Comparison of ENCODE assay signal across 19 cellular contexts in the genomic region with DNA sequence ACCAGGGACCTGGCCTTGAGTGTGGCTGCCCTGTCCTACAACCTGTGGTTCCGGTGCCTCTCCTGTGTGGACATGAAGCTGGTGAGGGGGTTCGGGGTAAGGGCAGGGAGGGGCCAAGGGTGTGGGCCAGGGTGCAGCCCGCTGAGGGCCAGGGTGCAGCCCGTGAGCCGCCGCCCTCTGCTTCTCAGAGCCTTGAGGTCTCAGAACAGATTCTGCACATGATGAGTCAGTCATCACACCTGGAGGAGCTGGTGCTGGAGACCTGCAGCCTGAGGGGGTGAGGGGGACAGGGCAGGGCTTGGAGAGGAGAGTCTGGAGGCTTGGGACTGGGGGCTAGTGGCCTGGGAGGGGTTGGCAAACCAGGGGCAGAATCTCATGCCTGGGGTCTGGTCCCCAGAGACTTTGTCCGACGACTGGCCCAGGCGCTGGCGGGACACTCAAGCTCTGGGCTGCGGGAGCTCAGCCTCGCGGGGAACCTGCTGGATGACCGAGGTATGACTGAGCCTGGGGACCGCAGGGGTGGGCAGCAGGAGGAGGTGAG. TPM values are rescaled to one million over a fixed set of nuclear protein-coding genes. Genes with fewer than 3 reads are reported as not detected.
DNase-seq lines count a peak whose midpoint lies in the region; ATAC-seq, FAIRE-seq and TF ChIP-seq lines count a peak whose summit lies in the region.
"Had no signal": no experiment of that assay in that cellular context is flagged by ENCODE, and none has a peak within 500 bp of the region (broad histone marks: within the 10 kb centered on the region; RNA-seq: fewer than 3 reads in every experiment).

No MANE protein-coding gene starts in this region.

- H4K20me1 ChIP-seq in HepG2 (ENCODE audit: insufficient read depth, low read length) (peaks cover 8% of the 10 kb centered on the region; the same call in 1 of the 2 replicates), Loucy (ENCODE audit: insufficient read depth, low read length, poor library complexity, severe bottlenecking) (peaks cover 23% of the 10 kb centered on the region)

- in situ Hi-C loops in HepG2 (cut with HindIII; ENCODE audit: extremely low pct_ligation_motif_present, low pct_unique_long_range_greater_than_20kb): loop anchor here (5.0 kb wide), 1 partner anchor 100 kb away; no protein-coding TSS in a partner anchor

- H3K4me2 ChIP-seq in HepG2 (ENCODE audit: low read depth, low read length) (no peak overlapping the region), Loucy (ENCODE audit: low read depth, low read length, poor library complexity, severe bottlenecking) (peak overlapping the region; percentile 82)
- H3K4me2 ChIP-seq: PC-9 had no signal

- H2AFZ ChIP-seq in HepG2 (ENCODE audit: low read length) (no peak overlapping the region), Loucy (ENCODE audit: low read length) (no peak overlapping the region)
- H2AFZ ChIP-seq: PC-9 had no signal

- H3K4me1 ChIP-seq in HepG2 (ENCODE audit: insufficient read depth, low read length): peaks cover 32% of the 10 kb centered on the region
- H3K4me1 ChIP-seq in right lobe of liver: peaks cover 0 to 6% (median 0%) of the 10 kb centered on the region in 4 donors
- peaks cover 24% of the 10 kb centered on the region for H3K4me1 ChIP-seq in Loucy (ENCODE audit: insufficient read depth, low read length, poor library complexity, severe bottlenecking)
- no peaks in the 10 kb centered on the region for H3K4me1 ChIP-seq in endodermal cell (ENCODE audit: control insufficient read depth, insufficient read depth, low read length)

- no peak for FAIRE-seq in HepG2 (lab: Jason Lieb, UNC)

- H3K9me3 Mint-ChIP-seq in endodermal cell: no peaks in the 10 kb centered on the region
- H3K9me3 Mint-ChIP-seq: nephron had no signal

- H3K4me3 Mint-ChIP-seq in endodermal cell: no peak overlapping the region
- H3K4me3 Mint-ChIP-seq: nephron had no signal

- H3K9ac ChIP-seq in HepG2 (ENCODE audit: insufficient read depth, low read depth, low read length) (no peak overlapping the region), Loucy (ENCODE audit: low read depth, low read length, poor library complexity, severe bottlenecking) (peak overlapping the region; percentile 98), endodermal cell (ENCODE audit: extremely low read depth, low read length, poor library complexity, severe bottlenecking) (no peak overlapping the region)

- no peak for TF ChIP-seq RAD21 in HepG2 (CRISPR knock-in tag; IDR thresholded peaks at IDR 0.05)

- H3K27ac Mint-ChIP-seq in endodermal cell: no peak overlapping the region
- H3K27ac Mint-ChIP-seq: nephron, progenitor cell of endocrine pancreas had no signal

- no peak overlapping the region for H3K27ac ChIP-seq in HepG2 (ENCODE audit: extremely low read length, insufficient read depth, low read length)
- H3K27ac ChIP-seq in right lobe of liver: no peak overlapping the region
- no peak overlapping the region for H3K27ac ChIP-seq in endodermal cell (ENCODE audit: low read depth, low read length)
- H3K27ac ChIP-seq: PC-9 had no signal

- peaks cover 78% of the 10 kb centered on the region for H3K27me3 Mint-ChIP-seq in endodermal cell (ENCODE audit: insufficient read depth)

- no TSS peak for BruUV-seq in HepG2 (replicated peaks; lab: Mats Ljungman, UMichigan)

- H3K9me3 ChIP-seq in HepG2 (ENCODE audit: low read length): no peaks in the 10 kb centered on the region
- H3K9me3 ChIP-seq in right lobe of liver: no peaks in the 10 kb centered on the region
- H3K9me3 ChIP-seq in Loucy (ENCODE audit: insufficient read depth, low read depth, low read length): no peaks in the 10 kb centered on the region
- no peaks in the 10 kb centered on the region for H3K9me3 ChIP-seq in endodermal cell (ENCODE audit: control insufficient read depth, low read length)

- WGBS in HepG2 (ENCODE audit: low lambda C conversion rate): 45% methylated on average over 11 of the region's 15 CpGs
- WGBS in right lobe of liver (ENCODE audit: insufficient coverage, low coverage, low lambda C conversion rate, missing lambda C conversion rate): no CpG with 5 or more reads among the region's 15 CpGs
- WGBS in endodermal cell (ENCODE audit: insufficient coverage in 1 of 2, insufficient read length in 1 of 2), 2 experiments: 90 to 95% methylated on average over 14 to 15 of the region's 15 CpGs

- TF ChIP-seq CTCF in HepG2 (CRISPR knock-in tag; IDR thresholded peaks at IDR 0.05): no peak
- TF ChIP-seq CTCF in right lobe of liver (IDR thresholded peaks at IDR 0.05): no peak
- no peak for TF ChIP-seq CTCF in Loucy (conservative IDR thresholded peaks at IDR 0.05; ENCODE audit: low read length)
- TF ChIP-seq CTCF in endodermal cell (conservative IDR thresholded peaks at IDR 0.05): no peak

- DNase-seq in HepG2 (ENCODE audit: low spot score) (no peak), right lobe of liver (no peak), endodermal cell (peak; percentile 62), GM03348 (ENCODE audit: low spot score) (no peak), NCI-H2227 (lab: John Stamatoyannopoulos, UW; ENCODE audit: unreplicated experiment) (no peak)
- DNase-seq: AML-193; aorta; Karpas-422; kidney glomerular epithelial cell; NCI-H1105; NCI-H526 treated with DMSO at 0.1 percent for 48 hours; PC-9; stimulated activated CD4-positive, alpha-beta T cell treated with anti-CD3 and anti-CD28 coated beads, Interleukin-4, amount 100 ng/mL, for 1 hour; SW 1271 had no signal

- H3K79me2 ChIP-seq in HepG2 (ENCODE audit: insufficient read depth, low read length) (no peaks in the 10 kb centered on the region), Loucy (ENCODE audit: insufficient read depth, low read length) (peaks cover 62% of the 10 kb centered on the region)

- no peaks in the 10 kb centered on the region for H3F3A ChIP-seq in Loucy (ENCODE audit: low read depth)

- H3K27me3 ChIP-seq in HepG2 (ENCODE audit: control insufficient read depth in 1 of 2, insufficient read depth in 2 of 2, low read length in 2 of 2) (peaks cover 18 to 70% of the 10 kb centered on the region in 2 experiments), right lobe of liver (peaks cover 0 to 4% of the 10 kb centered on the region in 2 donors), Loucy (ENCODE audit: insufficient read depth, low read length, poor library complexity, severe bottlenecking) (no peaks in the 10 kb centered on the region), endodermal cell (ENCODE audit: control insufficient read depth, insufficient read depth, low read length, poor library complexity, severe bottlenecking) (no peaks in the 10 kb centered on the region)

- ATAC-seq in HepG2 (no peak), right lobe of liver (no peak), GM21526 (IDR thresholded peaks at IDR 0.05; ENCODE audit: low FRiP score, unreplicated experiment) (no peak)

- H3K9me2 ChIP-seq in Loucy (replicated peaks; ENCODE audit: low read depth, low read length): no peaks in the 10 kb centered on the region

- H3K4me1 Mint-ChIP-seq in endodermal cell: no peaks in the 10 kb centered on the region
- H3K4me1 Mint-ChIP-seq: nephron had no signal

- H3K36me3 ChIP-seq in HepG2 (replicated peaks in 1 of 2; ENCODE audit: control insufficient read depth in 1 of 2, insufficient read depth in 2 of 2, low read length in 2 of 2) (no peaks in the 10 kb centered on the region), right lobe of liver (no peaks in the 10 kb centered on the region), Loucy (ENCODE audit: insufficient read depth, low read length) (peaks cover 35% of the 10 kb centered on the region; the same call in 1 of the 2 replicates), endodermal cell (ENCODE audit: control insufficient read depth, insufficient read depth, low read length) (no peaks in the 10 kb centered on the region)

- TF ChIP-seq EP300 in HepG2 (IDR thresholded peaks at IDR 0.05; ENCODE audit: low read depth in 2 of 2, low read length in 2 of 2): no peak
- TF ChIP-seq EP300 in HepG2 (CRISPR knock-in tag; IDR thresholded peaks at IDR 0.05; ENCODE audit: borderline replicate concordance): no peak

- POLR2A ChIA-PET in HepG2 (lab: Yijun Ruan, JAX): no interaction called here

- TF ChIP-seq POLR2A in HepG2 (IDR thresholded peaks at IDR 0.05; ENCODE audit: insufficient read depth in 1 of 2, low read depth in 2 of 2, low read length in 2 of 2) (no peak), right lobe of liver (IDR thresholded peaks at IDR 0.05) (no peak)

- intact Hi-C loops in HepG2 (cut with micrococcal nuclease; ENCODE audit: unreplicated experiment) (no loop called here), right lobe of liver (cut with DNase I) (no loop called here)

- CTCF ChIA-PET in HepG2 (lab: Yijun Ruan, JAX; ENCODE audit: low intra/inter-chr PET ratio, low total read pairs): no interaction called here

- H3K36me3 Mint-ChIP-seq in endodermal cell (ENCODE audit: low read depth): no peaks in the 10 kb centered on the region

- H3K4me3 ChIP-seq in HepG2 (replicated peaks in 1 of 3; ENCODE audit: insufficient read depth in 1 of 3, low read depth in 2 of 3, low read length in 3 of 3): no peak overlapping the region
- H3K4me3 ChIP-seq in right lobe of liver: no peak overlapping the region
- peak overlapping the region; percentile 98 for H3K4me3 ChIP-seq in Loucy (ENCODE audit: low read length, poor library complexity, severe bottlenecking)
- no peak overlapping the region for H3K4me3 ChIP-seq in endodermal cell (ENCODE audit: low read length)
- H3K4me3 ChIP-seq: PC-9, skin epidermis had no signal

RNA-seq across cellular contexts. Expression of a gene that starts 2.2 kb away (rescaled TPM):
- total RNA-seq in HepG2 (2016; rRNA removed; fragmentation: Illumina TruSeq; extraction: Trizol): 0.91 and 1.3 TPM in 2 replicates
- total RNA-seq in HepG2 (2016; cell fraction: cytosol; rRNA removed; fragmentation: Illumina TruSeq; extraction: Trizol; ENCODE audit: low read depth): 0.35 TPM in 1 of 2 replicates, not detected in the other
- total RNA-seq in HepG2 (2016; cell fraction: insoluble cytoplasmic fraction; rRNA removed; fragmentation: Illumina TruSeq; extraction: Trizol): 0.70 and 1.1 TPM in 2 replicates
- 0.53 and 0.79 TPM in 2 replicates for total RNA-seq in HepG2 (2016; cell fraction: membrane; rRNA removed; fragmentation: Illumina TruSeq; extraction: Trizol)
- total RNA-seq in HepG2 (2016; cell fraction: nucleus; rRNA removed; fragmentation: Illumina TruSeq; extraction: Trizol): 1.4 and 1.8 TPM in 2 replicates
- 2.7 and 3.9 TPM in 2 replicates for polyA plus RNA-seq in HepG2 (2011; rRNA removed)
- polyA plus RNA-seq in HepG2 (2011; cell fraction: cytosol; rRNA removed): 1.2 and 1.7 TPM in 2 replicates
- polyA plus RNA-seq in HepG2 (2011; cell fraction: nucleus; rRNA removed): 44.9 and 54.0 TPM in 2 replicates
- 3.5 and 5.1 TPM in 2 replicates for polyA plus RNA-seq in HepG2 (2012)
- 0.63 and 0.69 TPM in 2 replicates for polyA plus RNA-seq in HepG2 (2016; cell fraction: cytosol; fragmentation: Illumina TruSeq; extraction: Trizol; ENCODE audit: low read depth)
- 0.79 and 1.0 TPM in 2 replicates for polyA plus RNA-seq in HepG2 (2016; cell fraction: insoluble cytoplasmic fraction; fragmentation: Illumina TruSeq; extraction: Trizol; ENCODE audit: low read depth)
- polyA plus RNA-seq in HepG2 (2016; cell fraction: membrane; fragmentation: Illumina TruSeq; extraction: Trizol; ENCODE audit: low read depth): 0.58 and 0.64 TPM in 2 replicates
- polyA plus RNA-seq in HepG2 (2016; cell fraction: nucleus; fragmentation: Illumina TruSeq; extraction: Trizol; ENCODE audit: insufficient read depth, low read depth): 6.0 and 8.0 TPM in 2 replicates
- 0.23 and 5.9 TPM in 2 replicates for polyA minus RNA-seq in HepG2 (2011; rRNA and poly(A)+ RNA removed; ENCODE audit: low replicate concordance)
- 1.2 and 3.3 TPM in 2 replicates for polyA minus RNA-seq in HepG2 (2011; cell fraction: cytosol; rRNA and poly(A)+ RNA removed)
- 8.9 and 9.2 TPM in 2 replicates for polyA minus RNA-seq in HepG2 (2011; cell fraction: nucleus; rRNA and poly(A)+ RNA removed)
- total RNA-seq in right lobe of liver: 1 to 10 TPM in 3 of 6 experiments, under 1 TPM in 3; 0.39 to 3.4 (median 0.88) TPM
- total RNA-seq in endodermal cell: 10 to 100 TPM; 13.6 to 19.8 TPM
- 6.9 TPM for polyA plus RNA-seq in endodermal cell (2013, experiment 1 of 2)
- 3.4 TPM for polyA plus RNA-seq in endodermal cell (2013, experiment 2 of 2)

RNA-seq across cellular contexts. Expression of a gene that starts 12.9 kb away (rescaled TPM):
- total RNA-seq in HepG2 (2016; rRNA removed; fragmentation: Illumina TruSeq; extraction: Trizol) (26.1 and 32.6 TPM in 2 replicates), right lobe of liver (1 to 10 TPM; 4.0 to 8.2 (median 5.9) TPM), endodermal cell (10 to 100 TPM; 39.3 to 41.5 TPM)
- total RNA-seq in HepG2 (2016; cell fraction: cytosol; rRNA removed; fragmentation: Illumina TruSeq; extraction: Trizol; ENCODE audit: low read depth): 11.9 and 12.4 TPM in 2 replicates
- total RNA-seq in HepG2 (2016; cell fraction: insoluble cytoplasmic fraction; rRNA removed; fragmentation: Illumina TruSeq; extraction: Trizol): 22.4 and 31.8 TPM in 2 replicates
- 20.9 and 24.1 TPM in 2 replicates for total RNA-seq in HepG2 (2016; cell fraction: membrane; rRNA removed; fragmentation: Illumina TruSeq; extraction: Trizol)
- 18.3 and 24.0 TPM in 2 replicates for total RNA-seq in HepG2 (2016; cell fraction: nucleus; rRNA removed; fragmentation: Illumina TruSeq; extraction: Trizol)
- polyA plus RNA-seq in HepG2 (2011; rRNA removed): 37.1 and 38.3 TPM in 2 replicates
- 15.3 and 28.8 TPM in 2 replicates for polyA plus RNA-seq in HepG2 (2011; cell fraction: cytosol; rRNA removed)
- 82.8 and 84.5 TPM in 2 replicates for polyA plus RNA-seq in HepG2 (2011; cell fraction: nucleus; rRNA removed)
- polyA plus RNA-seq in HepG2 (2012): 28.9 and 29.0 TPM in 2 replicates
- 18.7 and 21.0 TPM in 2 replicates for polyA plus RNA-seq in HepG2 (2016; cell fraction: cytosol; fragmentation: Illumina TruSeq; extraction: Trizol; ENCODE audit: low read depth)
- polyA plus RNA-seq in HepG2 (2016; cell fraction: insoluble cytoplasmic fraction; fragmentation: Illumina TruSeq; extraction: Trizol; ENCODE audit: low read depth): 30.7 and 42.2 TPM in 2 replicates
- 29.3 and 29.6 TPM in 2 replicates for polyA plus RNA-seq in HepG2 (2016; cell fraction: membrane; fragmentation: Illumina TruSeq; extraction: Trizol; ENCODE audit: low read depth)
- polyA plus RNA-seq in HepG2 (2016; cell fraction: nucleus; fragmentation: Illumina TruSeq; extraction: Trizol; ENCODE audit: insufficient read depth, low read depth): 42.9 and 46.5 TPM in 2 replicates
- polyA minus RNA-seq in HepG2 (2011; rRNA and poly(A)+ RNA removed; ENCODE audit: low replicate concordance): 39.4 and 41.0 TPM in 2 replicates
- polyA minus RNA-seq in HepG2 (2011; cell fraction: cytosol; rRNA and poly(A)+ RNA removed): 18.9 and 21.7 TPM in 2 replicates
- 18.6 and 22.8 TPM in 2 replicates for polyA minus RNA-seq in HepG2 (2011; cell fraction: nucleus; rRNA and poly(A)+ RNA removed)
- 35.5 TPM for polyA plus RNA-seq in endodermal cell (2013, experiment 1 of 2)
- 27.6 TPM for polyA plus RNA-seq in endodermal cell (2013, experiment 2 of 2)

RNA-seq across cellular contexts. Expression of a gene that starts 13.6 kb away (rescaled TPM):
- 3.0 and 4.3 TPM in 2 replicates for total RNA-seq in HepG2 (2016; rRNA removed; fragmentation: Illumina TruSeq; extraction: Trizol)
- total RNA-seq in HepG2 (2016; cell fraction: cytosol; rRNA removed; fragmentation: Illumina TruSeq; extraction: Trizol; ENCODE audit: low read depth): 22.8 and 24.1 TPM in 2 replicates
- total RNA-seq in HepG2 (2016; cell fraction: insoluble cytoplasmic fraction; rRNA removed; fragmentation: Illumina TruSeq; extraction: Trizol): 2.5 and 4.0 TPM in 2 replicates
- total RNA-seq in HepG2 (2016; cell fraction: membrane; rRNA removed; fragmentation: Illumina TruSeq; extraction: Trizol): 18.3 and 19.1 TPM in 2 replicates
- total RNA-seq in HepG2 (2016; cell fraction: nucleus; rRNA removed; fragmentation: Illumina TruSeq; extraction: Trizol): 1.6 and 2.2 TPM in 2 replicates
- 3.5 and 3.6 TPM in 2 replicates for polyA plus RNA-seq in HepG2 (2011; rRNA removed)
- 4.3 and 6.9 TPM in 2 replicates for polyA plus RNA-seq in HepG2 (2011; cell fraction: cytosol; rRNA removed)
- 2.8 and 3.0 TPM in 2 replicates for polyA plus RNA-seq in HepG2 (2011; cell fraction: nucleus; rRNA removed)
- polyA plus RNA-seq in HepG2 (2012): 1.3 and 2.2 TPM in 2 replicates
- polyA plus RNA-seq in HepG2 (2016; cell fraction: cytosol; fragmentation: Illumina TruSeq; extraction: Trizol; ENCODE audit: low read depth): 26.8 and 27.5 TPM in 2 replicates
- 2.2 and 3.0 TPM in 2 replicates for polyA plus RNA-seq in HepG2 (2016; cell fraction: insoluble cytoplasmic fraction; fragmentation: Illumina TruSeq; extraction: Trizol; ENCODE audit: low read depth)
- 17.4 and 17.7 TPM in 2 replicates for polyA plus RNA-seq in HepG2 (2016; cell fraction: membrane; fragmentation: Illumina TruSeq; extraction: Trizol; ENCODE audit: low read depth)
- 1.5 and 2.9 TPM in 2 replicates for polyA plus RNA-seq in HepG2 (2016; cell fraction: nucleus; fragmentation: Illumina TruSeq; extraction: Trizol; ENCODE audit: insufficient read depth, low read depth)
- 2.8 and 3.8 TPM in 2 replicates for polyA minus RNA-seq in HepG2 (2011; rRNA and poly(A)+ RNA removed; ENCODE audit: low replicate concordance)
- polyA minus RNA-seq in HepG2 (2011; cell fraction: cytosol; rRNA and poly(A)+ RNA removed): 0.79 and 2.1 TPM in 2 replicates
- 0.50 and 0.77 TPM in 2 replicates for polyA minus RNA-seq in HepG2 (2011; cell fraction: nucleus; rRNA and poly(A)+ RNA removed)
- 1 to 10 TPM; 1.3 to 4.8 (median 2.6) TPM for total RNA-seq in right lobe of liver
- total RNA-seq in endodermal cell: 1 to 10 TPM; 2.6 to 3.7 TPM
- polyA plus RNA-seq in endodermal cell (2013, experiment 1 of 2): 5.8 TPM
- polyA plus RNA-seq in endodermal cell (2013, experiment 2 of 2): 6.2 TPM

RNA-seq across cellular contexts. Expression of a gene that starts 19.4 kb away (rescaled TPM):
- total RNA-seq in HepG2 (2016; rRNA removed; fragmentation: Illumina TruSeq; extraction: Trizol) (20.8 and 21.4 TPM in 2 replicates), right lobe of liver (1 to 10 TPM; 4.4 to 8.9 (median 7.3) TPM), endodermal cell (10 to 100 TPM; 19.0 to 21.2 TPM)
- total RNA-seq in HepG2 (2016; cell fraction: cytosol; rRNA removed; fragmentation: Illumina TruSeq; extraction: Trizol; ENCODE audit: low read depth): 10.8 and 12.4 TPM in 2 replicates
- 17.9 and 24.2 TPM in 2 replicates for total RNA-seq in HepG2 (2016; cell fraction: insoluble cytoplasmic fraction; rRNA removed; fragmentation: Illumina TruSeq; extraction: Trizol)
- 17.6 and 19.5 TPM in 2 replicates for total RNA-seq in HepG2 (2016; cell fraction: membrane; rRNA removed; fragmentation: Illumina TruSeq; extraction: Trizol)
- 13.8 and 15.4 TPM in 2 replicates for total RNA-seq in HepG2 (2016; cell fraction: nucleus; rRNA removed; fragmentation: Illumina TruSeq; extraction: Trizol)
- polyA plus RNA-seq in HepG2 (2011; rRNA removed): 10.8 and 12.2 TPM in 2 replicates
- 6.0 and 11.2 TPM in 2 replicates for polyA plus RNA-seq in HepG2 (2011; cell fraction: cytosol; rRNA removed)
- 29.2 and 37.2 TPM in 2 replicates for polyA plus RNA-seq in HepG2 (2011; cell fraction: nucleus; rRNA removed)
- 9.4 and 12.3 TPM in 2 replicates for polyA plus RNA-seq in HepG2 (2012)
- polyA plus RNA-seq in HepG2 (2016; cell fraction: cytosol; fragmentation: Illumina TruSeq; extraction: Trizol; ENCODE audit: low read depth): 11.8 and 13.2 TPM in 2 replicates
- 18.0 and 18.5 TPM in 2 replicates for polyA plus RNA-seq in HepG2 (2016; cell fraction: insoluble cytoplasmic fraction; fragmentation: Illumina TruSeq; extraction: Trizol; ENCODE audit: low read depth)
- 9.5 and 15.3 TPM in 2 replicates for polyA plus RNA-seq in HepG2 (2016; cell fraction: membrane; fragmentation: Illumina TruSeq; extraction: Trizol; ENCODE audit: low read depth)
- 33.6 and 35.0 TPM in 2 replicates for polyA plus RNA-seq in HepG2 (2016; cell fraction: nucleus; fragmentation: Illumina TruSeq; extraction: Trizol; ENCODE audit: insufficient read depth, low read depth)
- 6.6 and 7.1 TPM in 2 replicates for polyA minus RNA-seq in HepG2 (2011; rRNA and poly(A)+ RNA removed; ENCODE audit: low replicate concordance)
- 4.5 and 7.8 TPM in 2 replicates for polyA minus RNA-seq in HepG2 (2011; cell fraction: cytosol; rRNA and poly(A)+ RNA removed)
- polyA minus RNA-seq in HepG2 (2011; cell fraction: nucleus; rRNA and poly(A)+ RNA removed): 3.6 and 3.9 TPM in 2 replicates
- 24.5 TPM for polyA plus RNA-seq in endodermal cell (2013, experiment 1 of 2)
- polyA plus RNA-seq in endodermal cell (2013, experiment 2 of 2): 20.7 TPM

RNA-seq across cellular contexts. Expression of a gene that starts 19.4 kb away (rescaled TPM):
- total RNA-seq in HepG2 (2016; rRNA removed; fragmentation: Illumina TruSeq; extraction: Trizol): 1.7 and 3.1 TPM in 2 replicates
- 1.9 and 2.8 TPM in 2 replicates for total RNA-seq in HepG2 (2016; cell fraction: cytosol; rRNA removed; fragmentation: Illumina TruSeq; extraction: Trizol; ENCODE audit: low read depth)
- total RNA-seq in HepG2 (2016; cell fraction: insoluble cytoplasmic fraction; rRNA removed; fragmentation: Illumina TruSeq; extraction: Trizol): 2.1 and 4.2 TPM in 2 replicates
- total RNA-seq in HepG2 (2016; cell fraction: membrane; rRNA removed; fragmentation: Illumina TruSeq; extraction: Trizol): 2.2 and 3.5 TPM in 2 replicates
- total RNA-seq in HepG2 (2016; cell fraction: nucleus; rRNA removed; fragmentation: Illumina TruSeq; extraction: Trizol): 1.9 and 4.3 TPM in 2 replicates
- polyA plus RNA-seq in HepG2 (2011; rRNA removed): 1.5 and 2.0 TPM in 2 replicates
- 1.8 and 2.8 TPM in 2 replicates for polyA plus RNA-seq in HepG2 (2011; cell fraction: cytosol; rRNA removed)
- polyA plus RNA-seq in HepG2 (2011; cell fraction: nucleus; rRNA removed): 7.9 and 8.0 TPM in 2 replicates
- polyA plus RNA-seq in HepG2 (2012): 1.3 and 1.7 TPM in 2 replicates
- 1.6 and 2.1 TPM in 2 replicates for polyA plus RNA-seq in HepG2 (2016; cell fraction: cytosol; fragmentation: Illumina TruSeq; extraction: Trizol; ENCODE audit: low read depth)
- 2.2 and 3.1 TPM in 2 replicates for polyA plus RNA-seq in HepG2 (2016; cell fraction: insoluble cytoplasmic fraction; fragmentation: Illumina TruSeq; extraction: Trizol; ENCODE audit: low read depth)
- polyA plus RNA-seq in HepG2 (2016; cell fraction: membrane; fragmentation: Illumina TruSeq; extraction: Trizol; ENCODE audit: low read depth): 2.3 and 2.5 TPM in 2 replicates
- polyA plus RNA-seq in HepG2 (2016; cell fraction: nucleus; fragmentation: Illumina TruSeq; extraction: Trizol; ENCODE audit: insufficient read depth, low read depth): 5.2 and 6.4 TPM in 2 replicates
- 0.12 and 1.3 TPM in 2 replicates for polyA minus RNA-seq in HepG2 (2011; rRNA and poly(A)+ RNA removed; ENCODE audit: low replicate concordance)
- polyA minus RNA-seq in HepG2 (2011; cell fraction: cytosol; rRNA and poly(A)+ RNA removed): 0.53 and 0.79 TPM in 2 replicates
- polyA minus RNA-seq in HepG2 (2011; cell fraction: nucleus; rRNA and poly(A)+ RNA removed): 0.62 and 0.64 TPM in 2 replicates
- 1 to 10 TPM; 1.4 to 4.3 (median 2.5) TPM for total RNA-seq in right lobe of liver
- total RNA-seq in endodermal cell: 1 to 10 TPM; 3.6 to 4.7 TPM
- polyA plus RNA-seq in endodermal cell (2013, experiment 1 of 2): 3.4 TPM
- 2.1 TPM for polyA plus RNA-seq in endodermal cell (2013, experiment 2 of 2)
